Comparison of ENCODE assay signal across 9 cellular contexts in genomic region chr5:40223884-40224402, GRCh38.
DNase-seq lines count a peak whose midpoint lies in the region; ATAC-seq and TF ChIP-seq lines count a peak whose summit lies in the region.
"Had no signal": no experiment of that assay in that cellular context is flagged by ENCODE, and none has a peak within 500 bp of the region (broad histone marks: within the 10 kb centered on the region; RNA-seq: fewer than 3 reads in every experiment).

No MANE protein-coding gene starts in this region.

- H3K27me3 Mint-ChIP-seq in Calu3 (ENCODE audit: unreplicated experiment): no peaks in the 10 kb centered on the region
- H3K27me3 Mint-ChIP-seq: brain had no signal

- H3K4me1 ChIP-seq in skeletal muscle satellite cell (ENCODE audit: control insufficient read depth, insufficient read depth, low read length): peaks cover 33% of the 10 kb centered on the region
- H3K4me1 ChIP-seq in lower lobe of right lung: no peaks in the 10 kb centered on the region

- H3K9ac ChIP-seq in skeletal muscle satellite cell (ENCODE audit: low read depth, low read length): peak overlapping the region; percentile 56

- H3K9me3 Mint-ChIP-seq in Calu3 (ENCODE audit: low read depth, unreplicated experiment): no peaks in the 10 kb centered on the region
- H3K9me3 Mint-ChIP-seq: brain had no signal

- no peaks in the 10 kb centered on the region for H3K36me3 Mint-ChIP-seq in Calu3 (ENCODE audit: insufficient read depth, unreplicated experiment)
- H3K36me3 Mint-ChIP-seq: brain had no signal

- peak overlapping the region; percentile 77 for H3K4me2 ChIP-seq in skeletal muscle satellite cell (ENCODE audit: low read length)

- ATAC-seq in HG03095 (IDR thresholded peaks at IDR 0.05; ENCODE audit: unreplicated experiment): peak; percentile 47
- ATAC-seq in lower lobe of right lung: no peak

- H3K27me3 ChIP-seq in skeletal muscle satellite cell (ENCODE audit: control insufficient read depth, insufficient read depth, low read length) (no peaks in the 10 kb centered on the region), lower lobe of right lung (ENCODE audit: low read depth) (no peaks in the 10 kb centered on the region)

- no peak overlapping the region for H3K27ac ChIP-seq in lower lobe of right lung

- H3K27ac Mint-ChIP-seq in Calu3 (ENCODE audit: unreplicated experiment): no peak overlapping the region

- intact Hi-C loops in lower lobe of right lung (cut with DNase I) (no loop called here), Calu3 (cut with micrococcal nuclease; ENCODE audit: unreplicated experiment) (no loop called here)

- H3K36me3 ChIP-seq in skeletal muscle satellite cell (ENCODE audit: insufficient read depth, low read length) (no peaks in the 10 kb centered on the region), lower lobe of right lung (no peaks in the 10 kb centered on the region)

- no peak for TF ChIP-seq CTCF in lower lobe of right lung (IDR thresholded peaks at IDR 0.05)
- no peak for TF ChIP-seq CTCF in Calu3 (IDR thresholded peaks at IDR 0.05; ENCODE audit: unreplicated experiment)

- CTCF ChIA-PET in Calu3 (lab: Charles Lee): no interaction called here

- no peak overlapping the region for H3K4me3 Mint-ChIP-seq in Calu3 (ENCODE audit: low read depth, unreplicated experiment)

- no TSS peak for BruUV-seq in Calu3 (replicated peaks; lab: Mats Ljungman, UMichigan)

- H3K4me1 Mint-ChIP-seq in Calu3 (ENCODE audit: low read depth, unreplicated experiment): no peaks in the 10 kb centered on the region

- peak overlapping the region; percentile 50 for H3K4me3 ChIP-seq in skeletal muscle satellite cell (ENCODE audit: low read length)
- H3K4me3 ChIP-seq in lower lobe of right lung: no peak overlapping the region

- no peaks in the 10 kb centered on the region for H3K9me3 ChIP-seq in skeletal muscle satellite cell (replicated peaks; ENCODE audit: low read length)
- no peaks in the 10 kb centered on the region for H3K9me3 ChIP-seq in lower lobe of right lung

- DNase-seq in activated naive CD4-positive, alpha-beta T cell treated with Interleukin-2 at 50 U/mL for 16 hours: peak; percentile 47
- DNase-seq in activated naive CD4-positive, alpha-beta T cell treated with anti-CD3 and anti-CD28 coated beads, Interleukin-2, amount 50 U/mL, for 16 hours: no peak
- peak; percentile 43 to 50 for DNase-seq in activated T-cell treated with anti-CD3 and anti-CD28 coated beads, Interleukin-2, amount 50 U/mL, for 48 hours
- no peak for DNase-seq in lower lobe of right lung
- no peak for DNase-seq in Calu3
- DNase-seq in CD1c-positive myeloid dendritic cell (ENCODE audit: extremely low spot score): no peak

Comparison
In these comparisons a context has a peak if more than half of its experiments do, and no peak if none do; other contexts are left out.
1. DNase-seq: peak in activated naive CD4-positive, alpha-beta T cell treated with Interleukin-2 at 50 U/mL for 16 hours (single experiment) and activated T-cell treated with anti-CD3 and anti-CD28 coated beads, Interleukin-2, amount 50 U/mL, for 48 hours (2 of 2); none in activated naive CD4-positive, alpha-beta T cell treated with anti-CD3 and anti-CD28 coated beads, Interleukin-2, amount 50 U/mL, for 16 hours (single experiment), lower lobe of right lung (single experiment), Calu3 (single experiment) and CD1c-positive myeloid dendritic cell (single experiment).